In genomic region chr1:154959448-154959825, GRCh38 we compare ENCODE assay signal across 10 cellular contexts. TPM values are rescaled to one million over a fixed set of nuclear protein-coding genes. Genes with fewer than 3 reads are reported as not detected.
A peak's percentile ranks its signal among the peaks of the same experiment; 100 is the strongest.
DNase-seq lines count a peak whose midpoint lies in the region; ATAC-seq and TF ChIP-seq lines count a peak whose summit lies in the region.
"Had no signal": no experiment of that assay in that cellular context is flagged by ENCODE, and none has a peak within 500 bp of the region (broad histone marks: within the 10 kb centered on the region; RNA-seq: fewer than 3 reads in every experiment).

No MANE protein-coding gene starts in this region.

- peaks cover 37% of the 10 kb centered on the region for H3F3A ChIP-seq in PC-9 (ENCODE audit: insufficient read depth, low read depth)

- H3K9me3 Mint-ChIP-seq in activated CD4-positive, alpha-beta T cell treated with anti-CD3 and anti-CD28 coated beads, Interleukin-2, amount 10 ng/mL, durations not matched to agents 24 days and 14 days, result no peaks in the 10 kb centered on the region
- H3K9me3 Mint-ChIP-seq in Caco-2 (ENCODE audit: unreplicated experiment), result no peaks in the 10 kb centered on the region
- H3K9me3 Mint-ChIP-seq in activated naive CD8-positive, alpha-beta T cell treated with anti-CD3 and anti-CD28 coated beads, Interleukin-2, amount 10 ng/mL, durations not matched to agents 7 days and 5 days, result no peaks in the 10 kb centered on the region
- no peaks in the 10 kb centered on the region for H3K9me3 Mint-ChIP-seq in neural crest cell

- H3K4me3 ChIP-seq in Caco-2 (ENCODE audit: low read depth, low read length) (no peak overlapping the region), PC-9 (no peak overlapping the region)
- H3K4me3 ChIP-seq: testis had no signal

- peaks cover 12% of the 10 kb centered on the region for H3K79me2 ChIP-seq in PC-9 (ENCODE audit: low read depth)

- no peak for ATAC-seq in activated naive CD8-positive, alpha-beta T cell treated with anti-CD3 and anti-CD28 coated beads, Interleukin-2, amount 10 ng/mL, durations not matched to agents 7 days and 5 days (ENCODE audit: low read depth)
- ATAC-seq in HG02759 (IDR thresholded peaks at IDR 0.05; ENCODE audit: unreplicated experiment), result no peak

- no peaks in the 10 kb centered on the region for H3K9me2 ChIP-seq in PC-9 (ENCODE audit: insufficient read depth)

- no peaks in the 10 kb centered on the region for H4K20me1 ChIP-seq in PC-9 (ENCODE audit: insufficient read depth)

- no peaks in the 10 kb centered on the region for H3K27me3 ChIP-seq in Caco-2 (replicated peaks; ENCODE audit: control insufficient read depth, insufficient read depth, low read length)
- H3K27me3 ChIP-seq in PC-9 (ENCODE audit: insufficient read depth, low read depth), result no peaks in the 10 kb centered on the region
- H3K27me3 ChIP-seq: testis had no signal

- peaks cover 45% of the 10 kb centered on the region for H3K4me1 Mint-ChIP-seq in activated CD4-positive, alpha-beta T cell treated with anti-CD3 and anti-CD28 coated beads, Interleukin-2, amount 10 ng/mL, durations not matched to agents 24 days and 14 days
- H3K4me1 Mint-ChIP-seq in Caco-2 (ENCODE audit: low read depth, unreplicated experiment), result peaks cover 22% of the 10 kb centered on the region
- H3K4me1 Mint-ChIP-seq in activated naive CD8-positive, alpha-beta T cell treated with anti-CD3 and anti-CD28 coated beads, Interleukin-2, amount 10 ng/mL, durations not matched to agents 7 days and 5 days, result peaks cover 41% of the 10 kb centered on the region
- H3K4me1 Mint-ChIP-seq in neural crest cell, result peaks cover 53% of the 10 kb centered on the region

- H3K4me1 ChIP-seq in Caco-2 (peaks cover 15% of the 10 kb centered on the region), PC-9 (replicated peaks; ENCODE audit: insufficient read depth) (peaks cover 24% of the 10 kb centered on the region)

- H3K4me2 ChIP-seq in PC-9, result no peak overlapping the region

- POLR2A ChIA-PET in Caco-2 (lab: Charles Lee), result no interaction called here
- POLR2A ChIA-PET in activated naive CD8-positive, alpha-beta T cell treated with anti-CD3 and anti-CD28 coated beads, Interleukin-2, amount 10 ng/mL, durations not matched to agents 7 days and 5 days (lab: Charles Lee), result interaction anchor here (1.2 to 2.3 kb wide), 3 partner anchors 12 to 57 kb away, joined by 3 to 18 read pairs (median 6); partner anchors contain the start of gene SHC1
- POLR2A ChIA-PET in PC-9 (lab: Charles Lee; ENCODE audit: unreplicated experiment), result interaction anchor here (0.6 kb wide), 1 partner anchor 45 kb away, joined by 3 read pairs; no protein-coding TSS in a partner anchor

- no peak overlapping the region for H3K27ac ChIP-seq in PC-9
- H3K27ac ChIP-seq: testis had no signal

- no peak overlapping the region for H3K27ac Mint-ChIP-seq in activated CD4-positive, alpha-beta T cell treated with anti-CD3 and anti-CD28 coated beads, Interleukin-2, amount 10 ng/mL, durations not matched to agents 24 days and 14 days
- H3K27ac Mint-ChIP-seq in Caco-2 (ENCODE audit: unreplicated experiment) (no peak overlapping the region), neural crest cell (ENCODE audit: unreplicated experiment) (no peak overlapping the region)
- H3K27ac Mint-ChIP-seq in activated naive CD8-positive, alpha-beta T cell treated with anti-CD3 and anti-CD28 coated beads, Interleukin-2, amount 10 ng/mL, durations not matched to agents 7 days and 5 days, result no peak overlapping the region

- DNase-seq in activated CD4-positive, alpha-beta T cell treated with anti-CD3 and anti-CD28 coated beads, Interleukin-2, amount 10 ng/mL, durations not matched to agents 24 days and 14 days, result no peak
- DNase-seq in activated CD4-positive, alpha-beta T cell treated with anti-CD3 and anti-CD28 coated beads, Interleukin-2, amount 50 U/mL, for 48 hours, result no peak
- no peak for DNase-seq in Caco-2
- DNase-seq in activated naive CD8-positive, alpha-beta T cell treated with anti-CD3 and anti-CD28 coated beads, Interleukin-2, amount 10 ng/mL, durations not matched to agents 7 days and 5 days, result no peak
- DNase-seq in neural crest cell (ENCODE audit: low read depth, low spot score), result no peak
- DNase-seq in PC-9, result no peak
- DNase-seq in NCI-H2227 (lab: John Stamatoyannopoulos, UW; ENCODE audit: unreplicated experiment), result no peak
- DNase-seq: NCI-H1092, testis had no signal

- H3K27me3 Mint-ChIP-seq in activated CD4-positive, alpha-beta T cell treated with anti-CD3 and anti-CD28 coated beads, Interleukin-2, amount 10 ng/mL, durations not matched to agents 24 days and 14 days, result no peaks in the 10 kb centered on the region
- no peaks in the 10 kb centered on the region for H3K27me3 Mint-ChIP-seq in Caco-2 (ENCODE audit: insufficient read depth, unreplicated experiment)
- H3K27me3 Mint-ChIP-seq in activated naive CD8-positive, alpha-beta T cell treated with anti-CD3 and anti-CD28 coated beads, Interleukin-2, amount 10 ng/mL, durations not matched to agents 7 days and 5 days, result no peaks in the 10 kb centered on the region
- no peaks in the 10 kb centered on the region for H3K27me3 Mint-ChIP-seq in neural crest cell (ENCODE audit: low read depth)

- H3K36me3 Mint-ChIP-seq in activated CD4-positive, alpha-beta T cell treated with anti-CD3 and anti-CD28 coated beads, Interleukin-2, amount 10 ng/mL, durations not matched to agents 24 days and 14 days (ENCODE audit: low read depth), result peaks cover 27% of the 10 kb centered on the region
- peaks cover 55% of the 10 kb centered on the region for H3K36me3 Mint-ChIP-seq in Caco-2 (ENCODE audit: insufficient read depth, unreplicated experiment)
- H3K36me3 Mint-ChIP-seq in activated naive CD8-positive, alpha-beta T cell treated with anti-CD3 and anti-CD28 coated beads, Interleukin-2, amount 10 ng/mL, durations not matched to agents 7 days and 5 days, result peaks cover 13% of the 10 kb centered on the region
- peaks cover 8% of the 10 kb centered on the region for H3K36me3 Mint-ChIP-seq in neural crest cell (ENCODE audit: low read depth)

- intact Hi-C loops in activated CD4-positive, alpha-beta T cell treated with anti-CD3 and anti-CD28 coated beads, Interleukin-2, amount 10 ng/mL, durations not matched to agents 24 days and 14 days (cut with micrococcal nuclease), result no loop called here
- intact Hi-C loops in Caco-2 (cut with micrococcal nuclease; ENCODE audit: unreplicated experiment), result loop anchor here (5.0 kb wide), 1 partner anchor 103 kb away; the partner anchor contains the start of gene EFNA4
- intact Hi-C loops in PC-9 (cut with micrococcal nuclease; ENCODE audit: unreplicated experiment), result no loop called here

- H3K4me3 Mint-ChIP-seq in activated CD4-positive, alpha-beta T cell treated with anti-CD3 and anti-CD28 coated beads, Interleukin-2, amount 10 ng/mL, durations not matched to agents 24 days and 14 days, result peak overlapping the region; percentile 47
- peak overlapping the region; percentile 15 for H3K4me3 Mint-ChIP-seq in Caco-2 (ENCODE audit: unreplicated experiment)
- H3K4me3 Mint-ChIP-seq in activated naive CD8-positive, alpha-beta T cell treated with anti-CD3 and anti-CD28 coated beads, Interleukin-2, amount 10 ng/mL, durations not matched to agents 7 days and 5 days, result peak overlapping the region; percentile 94
- peak overlapping the region; percentile 95 for H3K4me3 Mint-ChIP-seq in neural crest cell

- CTCF ChIA-PET in Caco-2 (lab: Charles Lee) (interaction anchor here (0.7 kb wide), 1 partner anchor 102 kb away, joined by 9 read pairs; no protein-coding TSS in a partner anchor), PC-9 (lab: Charles Lee) (no interaction called here)

- TF ChIP-seq CTCF in Caco-2 (IDR thresholded peaks at IDR 0.05; ENCODE audit: insufficient read depth in 1 of 2, low read depth in 1 of 2, low read length in 1 of 2, severe bottlenecking in 1 of 2, unreplicated experiment in 1 of 2) (no peak), neural crest cell (conservative IDR thresholded peaks at IDR 0.05) (no peak), PC-9 (conservative IDR thresholded peaks at IDR 0.05) (no peak)

- H2AFZ ChIP-seq in PC-9, result no peak overlapping the region

- H3K9me3 ChIP-seq in Caco-2 (no peaks in the 10 kb centered on the region), PC-9 (ENCODE audit: insufficient read depth, low read depth) (no peaks in the 10 kb centered on the region)
- H3K9me3 ChIP-seq: testis had no signal

- BruUV-seq in Caco-2 (replicated peaks; lab: Mats Ljungman, UMichigan), result no TSS peak
- BruUV-seq in PC-9 (replicated peaks; lab: Mats Ljungman, UMichigan), result no TSS peak

- H3K36me3 ChIP-seq in Caco-2 (ENCODE audit: control insufficient read depth, insufficient read depth, low read length), result peaks cover 3% of the 10 kb centered on the region
- H3K36me3 ChIP-seq in PC-9 (ENCODE audit: low read depth), result peaks cover under 1% of the 10 kb centered on the region; the same call in 1 of the 2 replicates

RNA-seq across cellular contexts. Expression of gene PYGO2, which starts 2.1 kb away (rescaled TPM):
- total RNA-seq in activated CD4-positive, alpha-beta T cell treated with anti-CD3 and anti-CD28 coated beads, Interleukin-2, amount 10 ng/mL, durations not matched to agents 24 days and 14 days, result 34.4 and 34.8 TPM in 2 replicates
- total RNA-seq in Caco-2 (2022) (34.1 and 34.9 TPM in 2 replicates), neural crest cell (63.3 and 65.1 TPM in 2 replicates), PC-9 (2021) (30.0 and 33.2 TPM in 2 replicates)
- total RNA-seq in activated naive CD8-positive, alpha-beta T cell treated with anti-CD3 and anti-CD28 coated beads, Interleukin-2, amount 10 ng/mL, durations not matched to agents 7 days and 5 days, result 10 to 100 TPM; 55.3 TPM

RNA-seq across cellular contexts. Expression of gene PBXIP1, which starts 3.5 kb away (rescaled TPM):
- 19.3 and 21.6 TPM in 2 replicates for total RNA-seq in activated CD4-positive, alpha-beta T cell treated with anti-CD3 and anti-CD28 coated beads, Interleukin-2, amount 10 ng/mL, durations not matched to agents 24 days and 14 days
- total RNA-seq in Caco-2 (2022) (24.0 and 24.6 TPM in 2 replicates), neural crest cell (17.1 and 18.5 TPM in 2 replicates), PC-9 (2021) (36.3 and 40.2 TPM in 2 replicates)
- total RNA-seq in activated naive CD8-positive, alpha-beta T cell treated with anti-CD3 and anti-CD28 coated beads, Interleukin-2, amount 10 ng/mL, durations not matched to agents 7 days and 5 days, result 100 to 1,000 TPM; 149 to 155 TPM

RNA-seq across cellular contexts. Expression of gene SHC1, which starts 11.1 kb away (rescaled TPM):
- 50.4 and 60.5 TPM in 2 replicates for total RNA-seq in activated CD4-positive, alpha-beta T cell treated with anti-CD3 and anti-CD28 coated beads, Interleukin-2, amount 10 ng/mL, durations not matched to agents 24 days and 14 days
- total RNA-seq in Caco-2 (2022), result 58.0 and 59.6 TPM in 2 replicates
- 10 to 100 TPM; 67.4 to 72.3 TPM for total RNA-seq in activated naive CD8-positive, alpha-beta T cell treated with anti-CD3 and anti-CD28 coated beads, Interleukin-2, amount 10 ng/mL, durations not matched to agents 7 days and 5 days
- total RNA-seq in neural crest cell, result 90.3 and 92.9 TPM in 2 replicates
- total RNA-seq in PC-9 (2021), result 162 and 210 TPM in 2 replicates

RNA-seq across cellular contexts. Expression of gene CKS1B, which starts 15.0 kb away (rescaled TPM):
- total RNA-seq in activated CD4-positive, alpha-beta T cell treated with anti-CD3 and anti-CD28 coated beads, Interleukin-2, amount 10 ng/mL, durations not matched to agents 24 days and 14 days, result 179 and 181 TPM in 2 replicates
- 243 and 259 TPM in 2 replicates for total RNA-seq in Caco-2 (2022)
- 100 to 1,000 TPM; 112 to 114 TPM for total RNA-seq in activated naive CD8-positive, alpha-beta T cell treated with anti-CD3 and anti-CD28 coated beads, Interleukin-2, amount 10 ng/mL, durations not matched to agents 7 days and 5 days
- total RNA-seq in neural crest cell, result 211 and 217 TPM in 2 replicates
- total RNA-seq in PC-9 (2021), result 236 and 300 TPM in 2 replicates

RNA-seq across cellular contexts. Expression of gene PMVK, which starts 22.9 kb away (rescaled TPM):
- total RNA-seq in activated CD4-positive, alpha-beta T cell treated with anti-CD3 and anti-CD28 coated beads, Interleukin-2, amount 10 ng/mL, durations not matched to agents 24 days and 14 days, result 47.4 and 47.7 TPM in 2 replicates
- 25.1 and 25.2 TPM in 2 replicates for total RNA-seq in Caco-2 (2022)
- 10 to 100 TPM; 25.6 to 26.4 TPM for total RNA-seq in activated naive CD8-positive, alpha-beta T cell treated with anti-CD3 and anti-CD28 coated beads, Interleukin-2, amount 10 ng/mL, durations not matched to agents 7 days and 5 days
- 33.8 and 37.0 TPM in 2 replicates for total RNA-seq in neural crest cell
- 27.1 and 38.2 TPM in 2 replicates for total RNA-seq in PC-9 (2021)

Comparison
In these comparisons a context has a peak if more than half of its experiments do, and no peak if none do; other contexts are left out.
1. H3K4me3 Mint-ChIP-seq: peak in every context shown above with its lines; median percentile 95 in neural crest cell; 94 in activated naive CD8-positive, alpha-beta T cell treated with anti-CD3 and anti-CD28 coated beads, Interleukin-2, amount 10 ng/mL, durations not matched to agents 7 days and 5 days; 47 in activated CD4-positive, alpha-beta T cell treated with anti-CD3 and anti-CD28 coated beads, Interleukin-2, amount 10 ng/mL, durations not matched to agents 24 days and 14 days; 15 in Caco-2.